In the genomic region with DNA sequence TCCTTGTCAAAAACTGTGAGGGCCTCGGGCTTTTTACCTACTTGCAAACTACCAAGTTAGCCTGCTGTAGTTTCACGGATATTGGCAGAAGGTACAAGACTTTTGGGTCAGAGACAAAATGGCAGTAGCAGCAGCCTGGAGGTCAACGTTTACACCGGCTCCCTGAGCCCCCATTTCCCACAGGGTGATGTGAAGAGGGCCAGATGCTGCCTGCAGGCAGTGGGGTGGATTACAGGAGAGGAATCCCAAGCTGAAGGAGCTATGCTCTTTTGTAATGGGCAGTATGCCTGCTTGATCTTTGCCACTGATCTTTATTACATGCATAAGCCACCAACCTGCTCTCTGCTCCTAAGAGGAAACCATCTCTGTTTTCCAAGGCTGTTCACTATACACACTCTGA, we compare ENCODE assay signal across 1 cellular context.
TF ChIP-seq lines count a peak whose summit lies in the region.

No MANE protein-coding gene starts in this region.

TF ChIP-seq in HCT116, 20 proteins besides CTCF, POLR2A, EP300 and RAD21 (continued from another document):
- TF ChIP-seq ZBTB33 (IDR thresholded peaks at IDR 0.05; ENCODE audit: extremely low read depth, insufficient replicate concordance, low read length) (no peak), EZH2phosphoT487 (IDR thresholded peaks at IDR 0.05; ENCODE audit: borderline replicate concordance) (no peak), MAX (IDR thresholded peaks at IDR 0.05) (no peak), SIN3A (IDR thresholded peaks at IDR 0.05; ENCODE audit: low read depth) (no peak), ELF1 (IDR thresholded peaks at IDR 0.05; ENCODE audit: borderline replicate concordance, low read depth) (no peak)
- TF ChIP-seq, protein P1, sequence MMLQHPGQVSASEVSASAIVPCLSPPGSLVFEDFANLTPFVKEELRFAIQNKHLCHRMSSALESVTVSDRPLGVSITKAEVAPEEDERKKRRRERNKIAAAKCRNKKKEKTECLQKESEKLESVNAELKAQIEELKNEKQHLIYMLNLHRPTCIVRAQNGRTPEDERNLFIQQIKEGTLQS (IDR thresholded peaks at IDR 0.05), result no peak
